In the genomic region with DNA sequence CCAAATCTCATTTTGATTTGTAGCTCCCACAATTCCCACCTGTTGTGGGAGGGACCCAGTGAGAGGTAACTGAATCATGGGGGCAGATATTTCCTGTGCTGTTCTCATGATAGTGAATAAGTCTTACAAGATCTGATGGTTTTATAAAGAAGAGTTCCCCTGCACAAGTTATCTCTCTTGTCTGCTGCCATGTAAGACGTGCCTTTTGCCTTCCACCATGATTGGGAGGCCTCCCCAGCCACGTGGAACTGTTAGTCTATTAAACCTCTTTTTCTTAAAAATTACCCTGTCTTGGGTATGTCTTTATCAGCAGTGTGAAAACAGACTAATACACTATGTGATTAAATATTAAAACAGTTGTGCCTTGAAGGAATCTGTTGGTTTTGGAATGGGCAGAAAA, we compare ENCODE assay signal across 8 cellular contexts. TPM values are rescaled to one million over a fixed set of nuclear protein-coding genes. Genes with fewer than 3 reads are reported as not detected.
DNase-seq lines count a peak whose midpoint lies in the region; ATAC-seq and TF ChIP-seq lines count a peak whose summit lies in the region.
"Not testable (repeated sequence)": the region's sequence is repeated elsewhere in the genome, so short reads cannot be mapped to it uniquely, and the experiment has no call there.

No MANE protein-coding gene starts in this region.

- peaks cover 36% of the 10 kb centered on the region for H3F3A ChIP-seq in SU-DHL-6 (ENCODE audit: insufficient read depth)

- H3K4me1 Mint-ChIP-seq in activated CD8-positive, alpha-beta T cell treated with anti-CD3 and anti-CD28 coated beads for 36 hours (ENCODE audit: low read depth), result peaks cover 55% of the 10 kb centered on the region
- peaks cover 68% of the 10 kb centered on the region for H3K4me1 Mint-ChIP-seq in activated naive CD4-positive, alpha-beta T cell treated with anti-CD3 and anti-CD28 coated beads, Interleukin-2, amount 50 U/mL, for 24 hours
- H3K4me1 Mint-ChIP-seq in central memory CD8-positive, alpha-beta T cell, result peaks cover 61% of the 10 kb centered on the region
- peaks cover 24% of the 10 kb centered on the region for H3K4me1 Mint-ChIP-seq in mesothelial cell of epicardium

- DNase-seq in activated CD8-positive, alpha-beta T cell treated with anti-CD3 and anti-CD28 coated beads for 36 hours, result peak; percentile 12
- DNase-seq in central memory CD8-positive, alpha-beta T cell (ENCODE audit: low spot score in 2 of 2); mesothelial cell of epicardium (ENCODE audit: low spot score in 2 of 2, unreplicated experiment in 2 of 2): not testable (repeated sequence)

- intact Hi-C loops in activated CD8-positive, alpha-beta T cell treated with anti-CD3 and anti-CD28 coated beads for 36 hours (cut with micrococcal nuclease), result not testable (repeated sequence)

- peaks cover 79% of the 10 kb centered on the region for H3K79me2 ChIP-seq in SU-DHL-6 (ENCODE audit: insufficient read depth, low read length)

- POLR2A ChIA-PET in HEK293 (lab: Yijun Ruan, JAX), result interaction anchor here (1.5 to 5.0 kb wide), 2 partner anchors 14 to 16 kb away, joined by 4 to 55 read pairs; partner anchors contain the start of gene FBXO5
- POLR2A ChIA-PET in activated CD8-positive, alpha-beta T cell treated with anti-CD3 and anti-CD28 coated beads for 36 hours (lab: Charles Lee), result interaction anchor here (0.9 to 4.9 kb wide), 2 partner anchors 8 to 15 kb away, joined by 3 to 34 read pairs; partner anchors contain the start of gene FBXO5

- peaks cover 68% of the 10 kb centered on the region for H4K20me1 ChIP-seq in BLaER1
- H4K20me1 ChIP-seq in SU-DHL-6 (ENCODE audit: low read depth, low read length), result peaks cover 15% of the 10 kb centered on the region

- H3K36me3 ChIP-seq in BLaER1, result peaks cover 41% of the 10 kb centered on the region
- peaks cover 16 to 58% of the 10 kb centered on the region in 2 experiments; a peak in 2 of 3 replicates for H3K36me3 ChIP-seq in HEK293 (ENCODE audit: control insufficient read depth in 2 of 2, insufficient read depth in 1 of 2, low read length in 2 of 2)
- H3K36me3 ChIP-seq in SU-DHL-6 (ENCODE audit: low read length), result peaks cover 38% of the 10 kb centered on the region
- peaks cover 30% of the 10 kb centered on the region for H3K36me3 ChIP-seq in skeletal muscle satellite cell (ENCODE audit: insufficient read depth, low read length)

- H3K4me3 Mint-ChIP-seq in activated CD8-positive, alpha-beta T cell treated with anti-CD3 and anti-CD28 coated beads for 36 hours, result peak overlapping the region; percentile 26
- peak overlapping the region; percentile 49 for H3K4me3 Mint-ChIP-seq in activated naive CD4-positive, alpha-beta T cell treated with anti-CD3 and anti-CD28 coated beads, Interleukin-2, amount 50 U/mL, for 24 hours
- peak overlapping the region; percentile 6 for H3K4me3 Mint-ChIP-seq in central memory CD8-positive, alpha-beta T cell
- H3K4me3 Mint-ChIP-seq in mesothelial cell of epicardium, result not testable (repeated sequence)

- H3K27me3 Mint-ChIP-seq in activated CD8-positive, alpha-beta T cell treated with anti-CD3 and anti-CD28 coated beads for 36 hours; activated naive CD4-positive, alpha-beta T cell treated with anti-CD3 and anti-CD28 coated beads, Interleukin-2, amount 50 U/mL, for 24 hours; central memory CD8-positive, alpha-beta T cell; mesothelial cell of epicardium (ENCODE audit: low read depth): not testable (repeated sequence)

- not testable (repeated sequence) for H3K4me3 ChIP-seq in BLaER1; HEK293 (ENCODE audit: low read depth, low read length); SU-DHL-6 (ENCODE audit: insufficient read depth, low read length, poor library complexity, severe bottlenecking); skeletal muscle satellite cell (ENCODE audit: low read length)

- not testable (repeated sequence) for H3K9me3 Mint-ChIP-seq in activated CD8-positive, alpha-beta T cell treated with anti-CD3 and anti-CD28 coated beads for 36 hours; activated naive CD4-positive, alpha-beta T cell treated with anti-CD3 and anti-CD28 coated beads, Interleukin-2, amount 50 U/mL, for 24 hours; central memory CD8-positive, alpha-beta T cell; mesothelial cell of epicardium

- H3K9ac ChIP-seq in BLaER1; SU-DHL-6 (ENCODE audit: low read length); skeletal muscle satellite cell (ENCODE audit: low read depth, low read length): not testable (repeated sequence)

- peaks cover 42% of the 10 kb centered on the region for H3K36me3 Mint-ChIP-seq in activated CD8-positive, alpha-beta T cell treated with anti-CD3 and anti-CD28 coated beads for 36 hours (ENCODE audit: low read depth)
- peaks cover 20% of the 10 kb centered on the region for H3K36me3 Mint-ChIP-seq in activated naive CD4-positive, alpha-beta T cell treated with anti-CD3 and anti-CD28 coated beads, Interleukin-2, amount 50 U/mL, for 24 hours
- H3K36me3 Mint-ChIP-seq in central memory CD8-positive, alpha-beta T cell (ENCODE audit: insufficient read depth), result peaks cover 27% of the 10 kb centered on the region
- H3K36me3 Mint-ChIP-seq in mesothelial cell of epicardium, result not testable (repeated sequence)

- not testable (repeated sequence) for H3K9me3 ChIP-seq in BLaER1; HEK293 (ENCODE audit: control insufficient read depth, insufficient read depth, low read depth, low read length); SU-DHL-6 (ENCODE audit: insufficient read depth, low read length); skeletal muscle satellite cell (replicated peaks; ENCODE audit: low read length)

- ATAC-seq in activated CD8-positive, alpha-beta T cell treated with anti-CD3 and anti-CD28 coated beads for 36 hours; central memory CD8-positive, alpha-beta T cell (replicated peaks; ENCODE audit: extremely low read depth, poor library complexity, severe bottlenecking): not testable (repeated sequence)

- peak overlapping the region; percentile 72 for H3K27ac Mint-ChIP-seq in activated CD8-positive, alpha-beta T cell treated with anti-CD3 and anti-CD28 coated beads for 36 hours
- peak overlapping the region; percentile 43 for H3K27ac Mint-ChIP-seq in activated naive CD4-positive, alpha-beta T cell treated with anti-CD3 and anti-CD28 coated beads, Interleukin-2, amount 50 U/mL, for 24 hours
- H3K27ac Mint-ChIP-seq in central memory CD8-positive, alpha-beta T cell (ENCODE audit: low read depth), result not testable (repeated sequence)
- H3K27ac Mint-ChIP-seq in mesothelial cell of epicardium, result peak overlapping the region; percentile 16

- not testable (repeated sequence) for TF ChIP-seq CTCF in HEK293 (tag by site-specific recombination; IDR thresholded peaks at IDR 0.05); SU-DHL-6 (IDR thresholded peaks at IDR 0.05; ENCODE audit: insufficient read depth, low read length, poor library complexity, severe bottlenecking); activated CD8-positive, alpha-beta T cell treated with anti-CD3 and anti-CD28 coated beads for 36 hours (IDR thresholded peaks at IDR 0.05); mesothelial cell of epicardium (IDR thresholded peaks at IDR 0.05; ENCODE audit: unreplicated experiment)

- not testable (repeated sequence) for H3K27me3 ChIP-seq in BLaER1; SU-DHL-6 (ENCODE audit: low read length); skeletal muscle satellite cell (ENCODE audit: control insufficient read depth, insufficient read depth, low read length)

- H2AFZ ChIP-seq in SU-DHL-6 (ENCODE audit: low read depth, low read length, severe bottlenecking), result not testable (repeated sequence)

- peaks cover 38% of the 10 kb centered on the region for H3K4me1 ChIP-seq in BLaER1
- not testable (repeated sequence) for H3K4me1 ChIP-seq in HEK293 (ENCODE audit: control insufficient read depth, insufficient read depth, low read length)
- H3K4me1 ChIP-seq in skeletal muscle satellite cell (ENCODE audit: control insufficient read depth, insufficient read depth, low read length), result peaks cover 15% of the 10 kb centered on the region

- CTCF ChIA-PET in HEK293 (lab: Yijun Ruan, JAX), result not testable (repeated sequence)
- CTCF ChIA-PET in activated CD8-positive, alpha-beta T cell treated with anti-CD3 and anti-CD28 coated beads for 36 hours (lab: Charles Lee), result interaction anchor here (1.3 kb wide), 1 partner anchor 26 kb away, joined by 5 read pairs; no protein-coding TSS in a partner anchor

- H3K9me2 ChIP-seq in SU-DHL-6 (replicated peaks; ENCODE audit: insufficient read depth, low read length), result not testable (repeated sequence)

- not testable (repeated sequence) for H3K27ac ChIP-seq in BLaER1; HEK293 (ENCODE audit: extremely low read depth, low read depth, low read length); SU-DHL-6 (ENCODE audit: low read depth, low read length)

- H3K4me2 ChIP-seq in BLaER1 (peak overlapping the region; percentile 89), SU-DHL-6 (ENCODE audit: low read depth, low read length, poor library complexity, severe bottlenecking) (peak overlapping the region; percentile 97), skeletal muscle satellite cell (ENCODE audit: low read length) (peak overlapping the region; percentile 16)

TF ChIP-seq in HEK293, 187 proteins besides CTCF, POLR2A, EP300 and RAD21:
- TF ChIP-seq ZNF76 (tag by site-specific recombination; IDR thresholded peaks at IDR 0.05; ENCODE audit: borderline replicate concordance, low read depth), result 0 out of 2 replicates have a peak, but pooled peaks have one; percentile 23
- peak; percentile 20 for TF ChIP-seq SETDB1 (IDR thresholded peaks at IDR 0.05; ENCODE audit: insufficient read length, low read length)
- TF ChIP-seq SCRT2 (tag by site-specific recombination; IDR thresholded peaks at IDR 0.05), result peak; percentile 72; the same call in 1 of the 2 replicates

RNA-seq across cellular contexts. Expression of gene MTRF1L, which starts 3.0 kb away (rescaled TPM):
- total RNA-seq in activated CD8-positive, alpha-beta T cell treated with anti-CD3 and anti-CD28 coated beads for 36 hours, result 10 to 100 TPM; 15.7 to 17.5 TPM
- 14.8 to 17.0 TPM (median 16.5 TPM) in 3 replicates for total RNA-seq in mesothelial cell of epicardium
- 23.2 and 25.3 TPM in 2 replicates for total RNA-seq in skeletal muscle satellite cell (2012; rRNA removed)

RNA-seq across cellular contexts. Expression of gene FBXO5, which starts 16.7 kb away (rescaled TPM):
- total RNA-seq in activated CD8-positive, alpha-beta T cell treated with anti-CD3 and anti-CD28 coated beads for 36 hours, result 10 to 100 TPM; 40.9 to 44.0 TPM
- 16.6 to 17.7 TPM (median 17.1 TPM) in 3 replicates for total RNA-seq in mesothelial cell of epicardium
- 15.2 and 17.7 TPM in 2 replicates for total RNA-seq in skeletal muscle satellite cell (2012; rRNA removed)

Comparison
In these comparisons a context has a peak if more than half of its experiments do, and no peak if none do; other contexts are left out.
1. H3K4me2 ChIP-seq: peak in every context shown above with its lines; median percentile 97 in SU-DHL-6; 89 in BLaER1; 16 in skeletal muscle satellite cell.